Comparison of ENCODE assay signal across 25 cellular contexts in genomic region chr14:59182641-59183040, GRCh38.
"Had no signal": no experiment of that assay in that cellular context is flagged by ENCODE, and none has a peak within 500 bp of the region (broad histone marks: within the 10 kb centered on the region; RNA-seq: fewer than 3 reads in every experiment).

No MANE protein-coding gene starts in this region.

- H3K4me3 ChIP-seq: esophagus squamous epithelium, left ventricle myocardium inferior, lung, spleen, transverse colon had no signal

- H3K27ac Mint-ChIP-seq: activated CD4-positive, alpha-beta T cell treated with anti-CD3 and anti-CD28 coated beads for 36 hours; activated CD8-positive, alpha-beta T cell treated with anti-CD3 and anti-CD28 coated beads, Interleukin-2, amount 10 ng/mL, durations not matched to agents 7 days and 5 days; activated naive CD4-positive, alpha-beta T cell treated with anti-CD3 and anti-CD28 coated beads, Interleukin-2, amount 50 U/mL, for 72 hours; activated T-cell treated with anti-CD3 and anti-CD28 coated beads, Interleukin-2, amount 50 U/mL, for 72 hours; nephron had no signal

- H3K9me3 Mint-ChIP-seq: activated naive CD4-positive, alpha-beta T cell treated with anti-CD3 and anti-CD28 coated beads, Interleukin-2, amount 50 U/mL, for 72 hours; activated T-cell treated with anti-CD3 and anti-CD28 coated beads, Interleukin-2, amount 50 U/mL, for 72 hours; central memory CD8-positive, alpha-beta T cell; nephron had no signal

- H3K9me3 ChIP-seq: esophagus squamous epithelium, left ventricle myocardium inferior, spleen, transverse colon had no signal

- H3K27me3 ChIP-seq: esophagus squamous epithelium, transverse colon had no signal

- H3K27ac ChIP-seq: epithelial cell of prostate, esophagus squamous epithelium, left ventricle myocardium inferior, spleen, transverse colon had no signal

- FAIRE-seq: bronchial epithelial cell, frontal cortex had no signal

- H3K4me3 Mint-ChIP-seq: activated CD4-positive, alpha-beta T cell treated with anti-CD3 and anti-CD28 coated beads for 36 hours; activated CD8-positive, alpha-beta T cell treated with anti-CD3 and anti-CD28 coated beads, Interleukin-2, amount 10 ng/mL, durations not matched to agents 7 days and 5 days; activated T-cell treated with anti-CD3 and anti-CD28 coated beads, Interleukin-2, amount 50 U/mL, for 72 hours; central memory CD8-positive, alpha-beta T cell; nephron had no signal

- H3K36me3 Mint-ChIP-seq: activated naive CD4-positive, alpha-beta T cell treated with anti-CD3 and anti-CD28 coated beads, Interleukin-2, amount 50 U/mL, for 72 hours had no signal

- DNase-seq: activated CD4-positive, alpha-beta T cell treated with anti-CD3 and anti-CD28 coated beads for 36 hours; activated CD4-positive, CD25-positive, alpha-beta regulatory T cell; activated CD8-positive, alpha-beta T cell treated with anti-CD3 and anti-CD28 coated beads, Interleukin-2, amount 10 ng/mL, durations not matched to agents 7 days and 5 days; activated naive CD4-positive, alpha-beta T cell; activated T-cell treated with anti-CD3 and anti-CD28 coated beads for 4 hours; activated T-cell treated with anti-CD3 and anti-CD28 coated beads, Interleukin-2, amount 50 U/mL, for 72 hours; anterior cingulate cortex; dermis blood vessel endothelial cell; effector CD4-positive, alpha-beta T cell; esophagus squamous epithelium; islet precursor cell; left ventricle myocardium inferior; mesendoderm; posterior cingulate gyrus; right cardiac atrium; spleen; stimulated activated naive CD4-positive, alpha-beta T cell treated with Interleukin-2 at 50 U/mL for 16 hours; transverse colon had no signal

- ATAC-seq: activated CD4-positive, alpha-beta T cell treated with anti-CD3 and anti-CD28 coated beads for 36 hours; activated CD8-positive, alpha-beta T cell treated with anti-CD3 and anti-CD28 coated beads, Interleukin-2, amount 10 ng/mL, durations not matched to agents 7 days and 5 days; activated naive CD4-positive, alpha-beta T cell treated with anti-CD3 and anti-CD28 coated beads, Interleukin-2, amount 50 U/mL, for 72 hours; activated T-cell treated with anti-CD3 and anti-CD28 coated beads, Interleukin-2, amount 50 U/mL, for 72 hours; right cardiac atrium had no signal

- H3K36me3 ChIP-seq: esophagus squamous epithelium, left ventricle myocardium inferior, spleen, transverse colon had no signal
